In genomic region chr15:33852570-33852969, GRCh38 we compare ENCODE assay signal across 14 cellular contexts.
DNase-seq lines count a peak whose midpoint lies in the region; ATAC-seq, FAIRE-seq and TF ChIP-seq lines count a peak whose summit lies in the region.
"Had no signal": no experiment of that assay in that cellular context is flagged by ENCODE, and none has a peak within 500 bp of the region (broad histone marks: within the 10 kb centered on the region; RNA-seq: fewer than 3 reads in every experiment).

No MANE protein-coding gene starts in this region.

- peaks cover 13% of the 10 kb centered on the region for H3K36me3 Mint-ChIP-seq in astrocyte (ENCODE audit: low read depth, unreplicated experiment)

- H3K27me3 ChIP-seq in astrocyte (ENCODE audit: insufficient read depth, low read length) = no peaks in the 10 kb centered on the region
- no peaks in the 10 kb centered on the region for H3K27me3 ChIP-seq in heart left ventricle
- H3K27me3 ChIP-seq: ascending aorta, uterus had no signal

- H3K4me3 ChIP-seq in AG09309 (ENCODE audit: control insufficient read depth, low read depth, low read length) (no peak overlapping the region), astrocyte (ENCODE audit: insufficient read depth, low read depth, low read length) (no peak overlapping the region), heart left ventricle (no peak overlapping the region)
- H3K4me3 ChIP-seq: ascending aorta, uterus had no signal

- no peaks in the 10 kb centered on the region for H3K79me2 ChIP-seq in astrocyte (ENCODE audit: insufficient read depth, low read length)

- intact Hi-C loops in heart left ventricle (cut with DNase I) = no loop called here

- H3K4me1 ChIP-seq in astrocyte (ENCODE audit: insufficient read depth, low read length) (peaks cover 10% of the 10 kb centered on the region), heart left ventricle (no peaks in the 10 kb centered on the region)
- H3K4me1 ChIP-seq: ascending aorta, uterus had no signal

- peaks cover 16% of the 10 kb centered on the region for H3K4me1 Mint-ChIP-seq in astrocyte (ENCODE audit: low read depth, unreplicated experiment)

- H3K36me3 ChIP-seq in astrocyte (ENCODE audit: insufficient read depth, low read length) = no peaks in the 10 kb centered on the region
- H3K36me3 ChIP-seq in heart left ventricle = no peaks in the 10 kb centered on the region
- H3K36me3 ChIP-seq: uterus had no signal

- H3K4me3 Mint-ChIP-seq in astrocyte (ENCODE audit: unreplicated experiment) = no peak overlapping the region
- H3K4me3 Mint-ChIP-seq: activated T-cell treated with anti-CD3 and anti-CD28 coated beads, Interleukin-2, amount 50 U/mL, for 72 hours had no signal

- H2AFZ ChIP-seq in astrocyte (ENCODE audit: low read depth, low read length) = no peak overlapping the region

- ATAC-seq in HG03460 (IDR thresholded peaks at IDR 0.05; ENCODE audit: unreplicated experiment) (no peak), HG02623 (IDR thresholded peaks at IDR 0.05; ENCODE audit: unreplicated experiment) (no peak), heart left ventricle (no peak)
- ATAC-seq: activated T-cell treated with anti-CD3 and anti-CD28 coated beads, Interleukin-2, amount 50 U/mL, for 72 hours had no signal

- H3K27ac ChIP-seq in astrocyte (ENCODE audit: low read depth, low read length) (peak overlapping the region; percentile 54), heart left ventricle (no peak overlapping the region)
- H3K27ac ChIP-seq: ascending aorta, uterus had no signal

- H3K9me3 Mint-ChIP-seq in astrocyte (ENCODE audit: unreplicated experiment) = no peaks in the 10 kb centered on the region
- H3K9me3 Mint-ChIP-seq: activated T-cell treated with anti-CD3 and anti-CD28 coated beads, Interleukin-2, amount 50 U/mL, for 72 hours had no signal

- peaks cover 4% of the 10 kb centered on the region for H4K20me1 ChIP-seq in astrocyte (ENCODE audit: insufficient read depth, low read length)

- DNase-seq in AG09309 (ENCODE audit: low read depth) (peak; percentile 14), HTR-8/SVneo (ENCODE audit: insufficient read length, low spot score) (peak; percentile 11), astrocyte (ENCODE audit: low read depth) (peak; percentile 82), iris pigment epithelial cell (ENCODE audit: low read depth) (peak; percentile 74), heart left ventricle (no peak)
- DNase-seq in stimulated activated CD4-positive, alpha-beta T cell treated with anti-CD3 and anti-CD28 coated beads, Interleukin-4, amount 100 ng/mL, for 1 hour = no peak
- DNase-seq: activated CD4-positive, alpha-beta T cell treated with anti-CD3 and anti-CD28 coated beads for 4 hours; activated T-cell treated with anti-CD3 and anti-CD28 coated beads, Interleukin-2, amount 50 U/mL, for 72 hours; DND-41; T-helper 1 cell; uterus had no signal

- TF ChIP-seq POLR2A in heart left ventricle (IDR thresholded peaks at IDR 0.05) = no peak

- peak overlapping the region; percentile 77 for H3K27ac Mint-ChIP-seq in astrocyte (ENCODE audit: unreplicated experiment)
- H3K27ac Mint-ChIP-seq: activated T-cell treated with anti-CD3 and anti-CD28 coated beads, Interleukin-2, amount 50 U/mL, for 72 hours had no signal

- no peaks in the 10 kb centered on the region for H3K9me3 ChIP-seq in astrocyte (ENCODE audit: insufficient read depth, low read depth, low read length)
- H3K9me3 ChIP-seq in heart left ventricle = no peaks in the 10 kb centered on the region
- H3K9me3 ChIP-seq: ascending aorta, uterus had no signal

- no peak for TF ChIP-seq CTCF in AG09309 (IDR thresholded peaks at IDR 0.05; ENCODE audit: control insufficient read depth, insufficient read depth, low read depth, low read length, missing control alignments)
- TF ChIP-seq CTCF in astrocyte (IDR thresholded peaks at IDR 0.05; ENCODE audit: insufficient read depth, low read depth, low read length) = no peak
- TF ChIP-seq CTCF in heart left ventricle (IDR thresholded peaks at IDR 0.05) = no peak

- WGBS in heart left ventricle, 4 donors = 49 to 78% (median 60%) methylated on average over 2 of the region's 2 CpGs

- FAIRE-seq in HTR-8/SVneo (lab: Jason Lieb, UNC) (no peak), astrocyte (lab: Jason Lieb, UNC) (peak; percentile 96)

- H3K4me2 ChIP-seq in astrocyte (ENCODE audit: low read length) = peak overlapping the region; percentile 38

- no peaks in the 10 kb centered on the region for H3K27me3 Mint-ChIP-seq in astrocyte (ENCODE audit: low read depth, unreplicated experiment)

- H3K9ac ChIP-seq in astrocyte (ENCODE audit: low read length) = peak overlapping the region; percentile 8

Comparison
In these comparisons a context has a peak if more than half of its experiments do, and no peak if none do; other contexts are left out.
1. DNase-seq: peak in AG09309 (single experiment), HTR-8/SVneo (single experiment), astrocyte (single experiment) and iris pigment epithelial cell (single experiment); none in stimulated activated CD4-positive, alpha-beta T cell treated with anti-CD3 and anti-CD28 coated beads, Interleukin-4, amount 100 ng/mL, for 1 hour (single experiment) and heart left ventricle (0 of 5).